29 cellular contexts compared by ENCODE assay signal in genomic region chr6:149016716-149017115, GRCh38.
"Had no signal": no experiment of that assay in that cellular context is flagged by ENCODE, and none has a peak within 500 bp of the region (broad histone marks: within the 10 kb centered on the region; RNA-seq: fewer than 3 reads in every experiment).

No MANE protein-coding gene starts in this region.

- H3K4me1 ChIP-seq: adrenal gland, breast epithelium, colonic mucosa had no signal

- ATAC-seq: activated CD4-positive, alpha-beta T cell treated with anti-CD3 and anti-CD28 coated beads for 36 hours; activated CD8-positive, alpha-beta memory T cell treated with anti-CD3 and anti-CD28 coated beads, Interleukin-2, amount 10 ng/mL, durations not matched to agents 7 days and 5 days; activated CD8-positive, alpha-beta T cell treated with anti-CD3 and anti-CD28 coated beads, Interleukin-2, amount 10 ng/mL, durations not matched to agents 7 days and 5 days; activated naive CD8-positive, alpha-beta T cell treated with anti-CD3 and anti-CD28 coated beads, Interleukin-2, amount 50 U/mL, for 24 hours; heart left ventricle had no signal

- H3K27ac ChIP-seq: adrenal gland, breast epithelium, cardiac muscle cell, colonic mucosa, epithelial cell of prostate, heart left ventricle, hepatocyte had no signal

- H3K36me3 ChIP-seq: adrenal gland, breast epithelium, colonic mucosa had no signal

- FAIRE-seq: endometrium, endothelial cell of umbilical vein, frontal cortex had no signal

- H3K4me3 ChIP-seq: adrenal gland, breast epithelium, cardiac muscle cell, colonic mucosa, heart left ventricle, hepatocyte had no signal

- H3K27me3 ChIP-seq: adrenal gland, breast epithelium, cardiac muscle cell, colonic mucosa, heart left ventricle, hepatocyte had no signal

- H3K9me3 ChIP-seq: adrenal gland, breast epithelium, colonic mucosa, heart left ventricle had no signal

- DNase-seq: activated CD4-positive, alpha-beta memory T cell treated with anti-CD3 and anti-CD28 coated beads for 36 hours; activated CD4-positive, alpha-beta T cell treated with anti-CD3 and anti-CD28 coated beads for 36 hours; activated CD4-positive, alpha-beta T cell treated with anti-CD3 and anti-CD28 coated beads, Interleukin-2, amount 10 ng/mL, durations not matched to agents 24 days and 14 days; activated CD4-positive, CD25-positive, alpha-beta regulatory T cell; activated CD4-positive, CD25-positive, alpha-beta regulatory T cell treated with anti-CD3 and anti-CD28 coated beads, Interleukin-2, amount 50 U/mL, for 72 hours; activated CD8-positive, alpha-beta memory T cell treated with anti-CD3 and anti-CD28 coated beads, Interleukin-2, amount 10 ng/mL, durations not matched to agents 7 days and 5 days; activated CD8-positive, alpha-beta memory T cell treated with anti-CD3 and anti-CD28 coated beads, Interleukin-2, amount 50 U/mL, for 4 hours; activated CD8-positive, alpha-beta T cell treated with anti-CD3 and anti-CD28 coated beads, Interleukin-2, amount 10 ng/mL, durations not matched to agents 7 days and 5 days; activated effector memory CD4-positive, alpha-beta T cell treated with anti-CD3 and anti-CD28 coated beads, Interleukin-2, amount 50 U/mL, for 16 hours; activated naive CD4-positive, alpha-beta T cell treated with anti-CD3 and anti-CD28 coated beads for 36 hours; activated naive CD8-positive, alpha-beta T cell treated with anti-CD3 and anti-CD28 coated beads for 36 hours; activated naive CD8-positive, alpha-beta T cell treated with anti-CD3 and anti-CD28 coated beads, Interleukin-2, amount 50 U/mL, for 24 hours; activated T-cell treated with anti-CD3 and anti-CD28 coated beads, Interleukin-2, amount 50 U/mL, for 1 hour; activated T-cell treated with anti-CD3 and anti-CD28 coated beads, Interleukin-2, amount 50 U/mL, for 48 hours; adrenal gland; central memory CD4-positive, alpha-beta T cell; cerebellar nuclear complex; colonic mucosa; effector CD8-positive, alpha-beta T cell; foreskin fibroblast; heart left ventricle; T-helper 2 cell had no signal
